ENCODE assay signal across 8 cellular contexts in genomic region chr13:41075034-41075433, GRCh38. TPM values are rescaled to one million over a fixed set of nuclear protein-coding genes. Genes with fewer than 3 reads are reported as not detected.
A peak's percentile ranks its signal among the peaks of the same experiment; 100 is the strongest.
DNase-seq lines count a peak whose midpoint lies in the region; ATAC-seq, FAIRE-seq and TF ChIP-seq lines count a peak whose summit lies in the region.

No MANE protein-coding gene starts in this region.

- H3K36me3 ChIP-seq in bronchial epithelial cell (ENCODE audit: control insufficient read depth, insufficient read depth, low read length), result peaks cover 8% of the 10 kb centered on the region

- H3K4me3 ChIP-seq in bronchial epithelial cell (ENCODE audit: low read depth, low read length), result no peak overlapping the region

- DNase-seq in activated CD4-positive, alpha-beta T cell treated with anti-CD3 and anti-CD28 coated beads for 1 hour, result peak; percentile 21
- no peak for DNase-seq in activated CD4-positive, alpha-beta T cell treated with anti-CD3 and anti-CD28 coated beads, Interleukin-2, amount 50 U/mL, for 48 hours
- DNase-seq in NCI-H69 (lab: John Stamatoyannopoulos, UW), result peak; percentile 31
- peak; percentile 31 for DNase-seq in bronchial epithelial cell (ENCODE audit: low read depth)
- DNase-seq in lung microvascular endothelial cell (ENCODE audit: low read depth in 2 of 2), result peak; percentile 62 to 74
- no peak for DNase-seq in GM19238 (ENCODE audit: insufficient read length, low spot score)

- H3K27me3 ChIP-seq in bronchial epithelial cell (ENCODE audit: control insufficient read depth, insufficient read depth, low read length), result no peaks in the 10 kb centered on the region

- TF ChIP-seq CTCF in bronchial epithelial cell (IDR thresholded peaks at IDR 0.05; ENCODE audit: insufficient read depth, low read length, severe bottlenecking), result peak; percentile 38

- ATAC-seq in GM21717 (IDR thresholded peaks at IDR 0.05; ENCODE audit: unreplicated experiment) (no peak), HG03460 (IDR thresholded peaks at IDR 0.05; ENCODE audit: unreplicated experiment) (no peak)

- no peak for FAIRE-seq in bronchial epithelial cell (lab: Jason Lieb, UNC)

RNA-seq across cellular contexts. Expression of gene WBP4, which starts 13.7 kb away (rescaled TPM):
- total RNA-seq in bronchial epithelial cell (6.8 and 10.1 TPM in 2 replicates), lung microvascular endothelial cell (5.0 and 6.9 TPM in 2 replicates)

RNA-seq across cellular contexts. Expression of gene ELF1, which starts 55.9 kb away (rescaled TPM):
- total RNA-seq in bronchial epithelial cell (57.7 and 71.3 TPM in 2 replicates), lung microvascular endothelial cell (61.9 and 80.8 TPM in 2 replicates)

RNA-seq across cellular contexts. Expression of gene KBTBD6, which starts 57.6 kb away (rescaled TPM):
- total RNA-seq in bronchial epithelial cell (4.6 and 6.3 TPM in 2 replicates), lung microvascular endothelial cell (5.9 and 9.5 TPM in 2 replicates)

Comparison
In these comparisons a context has a peak if more than half of its experiments do, and no peak if none do; other contexts are left out.
1. DNase-seq: peak in activated CD4-positive, alpha-beta T cell treated with anti-CD3 and anti-CD28 coated beads for 1 hour (single experiment), NCI-H69 (single experiment), bronchial epithelial cell (single experiment) and lung microvascular endothelial cell (2 of 2); none in activated CD4-positive, alpha-beta T cell treated with anti-CD3 and anti-CD28 coated beads, Interleukin-2, amount 50 U/mL, for 48 hours (0 of 2) and GM19238 (single experiment).